In the genomic region with DNA sequence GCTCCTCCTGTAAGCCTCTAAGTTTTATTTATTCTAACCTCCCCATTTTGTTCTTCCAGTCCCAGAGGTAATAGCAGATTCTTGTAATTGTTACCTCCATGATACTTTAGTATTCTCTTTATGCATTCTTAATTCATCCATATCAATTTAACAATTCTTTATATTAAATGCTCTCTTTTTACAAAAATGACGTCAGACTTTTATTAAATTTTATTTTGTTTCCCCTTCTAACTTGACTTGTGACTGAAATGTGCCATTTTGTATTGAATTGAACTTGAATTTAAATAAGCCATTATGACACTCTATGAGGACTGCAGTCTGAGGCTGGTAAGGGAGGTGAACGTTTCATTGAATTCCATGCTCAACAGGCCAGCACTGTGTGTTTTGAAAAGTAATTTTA, we compare ENCODE assay signal across 28 cellular contexts. TPM values are rescaled to one million over a fixed set of nuclear protein-coding genes. Genes with fewer than 3 reads are reported as not detected.
"Had no signal": no experiment of that assay in that cellular context is flagged by ENCODE, and none has a peak within 500 bp of the region (broad histone marks: within the 10 kb centered on the region; RNA-seq: fewer than 3 reads in every experiment).

No MANE protein-coding gene starts in this region.

- H3K4me1 ChIP-seq: colonic mucosa, esophagus muscularis mucosa, esophagus squamous epithelium, foreskin keratinocyte, gastrocnemius medialis, gastroesophageal sphincter, heart left ventricle, heart right ventricle had no signal

- ATAC-seq: effector memory CD8-positive, alpha-beta T cell; esophagus mucosa; foreskin keratinocyte; gastrocnemius medialis; gastroesophageal sphincter; heart left ventricle; heart right ventricle had no signal

- H3K27me3 ChIP-seq: colonic mucosa, esophagus muscularis mucosa, esophagus squamous epithelium, foreskin keratinocyte, gastrocnemius medialis, gastroesophageal sphincter had no signal

- H3K9me3 ChIP-seq: colonic mucosa, esophagus muscularis mucosa, esophagus squamous epithelium, gastrocnemius medialis, gastroesophageal sphincter, heart right ventricle had no signal

- H3K27ac ChIP-seq: colonic mucosa, coronary artery, dorsolateral prefrontal cortex, epithelial cell of prostate, esophagus muscularis mucosa, esophagus squamous epithelium, foreskin keratinocyte, gastrocnemius medialis, gastroesophageal sphincter, heart left ventricle, heart right ventricle had no signal

- FAIRE-seq: colon, endometrium, endothelial cell of umbilical vein, frontal cortex had no signal

- DNase-seq: colonic mucosa; cortex of kidney; dermis blood vessel endothelial cell; dorsolateral prefrontal cortex; effector CD4-positive, alpha-beta T cell; effector CD8-positive, alpha-beta T cell; effector memory CD4-positive, alpha-beta T cell; effector memory CD8-positive, alpha-beta T cell; endodermal cell; erythroblast; esophagus squamous epithelium; foreskin fibroblast; foreskin keratinocyte; foreskin melanocyte; gastrocnemius medialis; glutamatergic neuron; head of caudate nucleus; heart left ventricle; heart right ventricle had no signal

- H3K4me3 ChIP-seq: colonic mucosa, coronary artery, dorsolateral prefrontal cortex, esophagus muscularis mucosa, esophagus squamous epithelium, gastrocnemius medialis, gastroesophageal sphincter, heart left ventricle, heart right ventricle had no signal

- H3K36me3 ChIP-seq: colonic mucosa, esophagus muscularis mucosa, esophagus squamous epithelium, gastrocnemius medialis, gastroesophageal sphincter, heart left ventricle, heart right ventricle had no signal

RNA-seq across cellular contexts. Expression of a gene that starts 60.0 kb away (rescaled TPM):
- total RNA-seq: endothelial cell of umbilical vein, esophagus mucosa had no signal
